In the genomic region with DNA sequence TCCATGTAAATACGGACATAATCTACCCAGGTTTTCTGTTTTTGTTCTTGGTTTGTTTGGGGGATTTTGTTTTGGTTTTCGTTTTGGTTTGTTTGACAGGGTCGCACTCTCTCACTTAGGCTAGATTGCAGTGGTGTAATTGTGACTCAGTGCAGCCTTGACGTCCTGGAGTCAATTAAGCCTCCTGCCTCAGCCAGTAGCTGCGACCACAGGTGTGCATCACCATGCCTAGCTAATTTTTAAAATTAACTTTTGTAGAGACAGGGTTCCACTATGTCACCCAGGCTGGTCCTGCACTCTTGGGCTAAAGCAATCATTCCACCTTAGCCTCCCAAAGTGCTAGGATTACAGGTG, we compare ENCODE assay signal across 28 cellular contexts. TPM values are rescaled to one million over a fixed set of nuclear protein-coding genes. Genes with fewer than 3 reads are reported as not detected.
"Had no signal": no experiment of that assay in that cellular context is flagged by ENCODE, and none has a peak within 500 bp of the region (broad histone marks: within the 10 kb centered on the region; RNA-seq: fewer than 3 reads in every experiment).

No MANE protein-coding gene starts in this region.

- FAIRE-seq: pancreas, urothelium cell line had no signal

- H3K4me1 ChIP-seq: breast epithelium, left lung, pancreas, prostate gland had no signal

- ATAC-seq: activated T-cell treated with anti-CD3 and anti-CD28 coated beads, Interleukin-2, amount 50 U/mL, for 4 hours; activated T-helper 17 cell treated with anti-CD3 and anti-CD28 coated beads, Interleukin-2, amount 50 U/mL, for 72 hours; esophagus mucosa; heart right ventricle; left lung; pancreas; sciatic nerve; WTC11 had no signal

- H3K9me3 ChIP-seq: breast epithelium, heart right ventricle, left lung, neutrophil, pancreas, prostate gland, thoracic aorta had no signal

- H3K36me3 ChIP-seq: breast epithelium, heart right ventricle, left lung, neutrophil, pancreas, prostate gland, thoracic aorta had no signal

- H3K27ac ChIP-seq: breast epithelium, heart right ventricle, left lung, neutrophil, pancreas, prostate gland, skin epidermis, thoracic aorta had no signal

- DNase-seq: activated CD4-positive, alpha-beta memory T cell treated with anti-CD3 and anti-CD28 coated beads, Interleukin-2, amount 10 ng/mL, durations not matched to agents 7 days and 5 days; activated CD4-positive, alpha-beta T cell treated with anti-CD3 and anti-CD28 coated beads for 1 hour; activated CD4-positive, alpha-beta T cell treated with anti-CD3 and anti-CD28 coated beads, Interleukin-2, amount 10 ng/mL, durations not matched to agents 7 days and 5 days; activated gamma-delta T cell treated with Interleukin-2 at 50 U/mL for 16 hours; activated naive CD4-positive, alpha-beta T cell treated with anti-CD3 and anti-CD28 coated beads, Interleukin-2, amount 50 U/mL, for 16 hours; activated T-cell treated with anti-CD3 and anti-CD28 coated beads, Interleukin-2, amount 50 U/mL, for 4 hours; amygdala; central memory CD4-positive, alpha-beta T cell; endodermal cell; heart right ventricle; left lung; nephron progenitor cell; pancreas; retina; stimulated activated CD4-positive, alpha-beta T cell treated with anti-CD3 and anti-CD28 coated beads, Interleukin-12 subunit alpha, Interleukin-12 subunit beta, amount 100 ng/mL, for 4 hours; stimulated activated CD4-positive, alpha-beta T cell treated with anti-CD3 and anti-CD28 coated beads, Interleukin-4, amount 100 ng/mL, for 1 hour; trophoblast cell had no signal

- H3K4me3 ChIP-seq: breast epithelium, heart right ventricle, left lung, lung, pancreas, prostate gland, skin epidermis, thoracic aorta had no signal

- H3K27me3 ChIP-seq: breast epithelium, heart right ventricle, left lung, neutrophil, pancreas had no signal

RNA-seq across cellular contexts. Expression of a gene that starts 37.8 kb away (rescaled TPM):
- total RNA-seq: activated CD4-positive, alpha-beta memory T cell treated with anti-CD3 and anti-CD28 coated beads, Interleukin-2, amount 10 ng/mL, durations not matched to agents 7 days and 5 days; activated CD4-positive, alpha-beta T cell treated with anti-CD3 and anti-CD28 coated beads, Interleukin-2, amount 10 ng/mL, durations not matched to agents 7 days and 5 days; activated T-cell treated with anti-CD3 and anti-CD28 coated beads, Interleukin-2, amount 50 U/mL, for 4 hours; activated T-helper 17 cell treated with anti-CD3 and anti-CD28 coated beads, Interleukin-2, amount 50 U/mL, for 72 hours had no signal
